In genomic region chr3:38453075-38453913, GRCh38 we compare ENCODE assay signal across 1 cellular context.
TF ChIP-seq lines count a peak whose summit lies in the region.

TSS of gene ACVR2B (plus strand) at chr3:38453890. CDS start at chr3:38454323, 433 bp downstream.

TF ChIP-seq in HEK293, 187 proteins besides CTCF, POLR2A, EP300 and RAD21 (continued from another document and continues in another):
- TF ChIP-seq ZNF292 (tag by site-specific recombination; IDR thresholded peaks at IDR 0.05; ENCODE audit: borderline replicate concordance, low read depth) (no peak), HOXD13 (CRISPR knock-in tag; IDR thresholded peaks at IDR 0.05; ENCODE audit: borderline replicate concordance) (no peak), TCF7L2 (IDR thresholded peaks at IDR 0.05; ENCODE audit: borderline replicate concordance, low read depth, low read length) (no peak), ZNF114 (tag by site-specific recombination; IDR thresholded peaks at IDR 0.05) (no peak), ZFP41 (tag by site-specific recombination; IDR thresholded peaks at IDR 0.05; ENCODE audit: borderline replicate concordance) (no peak), INSM2 (tag by site-specific recombination; IDR thresholded peaks at IDR 0.05) (no peak), ZNF623 (tag by site-specific recombination; IDR thresholded peaks at IDR 0.05) (no peak), ZNF837 (tag by site-specific recombination; IDR thresholded peaks at IDR 0.05) (no peak), ZNF248 (tag by site-specific recombination; IDR thresholded peaks at IDR 0.05) (no peak), ZNF223 (tag by site-specific recombination; IDR thresholded peaks at IDR 0.05) (no peak), ZNF2 (tag by site-specific recombination; IDR thresholded peaks at IDR 0.05) (no peak), ZNF548 (tag by site-specific recombination; IDR thresholded peaks at IDR 0.05) (no peak), ZNF426 (tag by site-specific recombination; IDR thresholded peaks at IDR 0.05) (no peak), ZNF16 (tag by site-specific recombination; IDR thresholded peaks at IDR 0.05; ENCODE audit: low read depth) (no peak), ZNF747 (tag by site-specific recombination; IDR thresholded peaks at IDR 0.05) (no peak), ZNF221 (tag by site-specific recombination; IDR thresholded peaks at IDR 0.05; ENCODE audit: borderline replicate concordance) (no peak), ZNF24 (tag by site-specific recombination; IDR thresholded peaks at IDR 0.05) (no peak), ZNF274 (IDR thresholded peaks at IDR 0.05; ENCODE audit: low read length) (no peak), ZNF274 (tag by site-specific recombination; IDR thresholded peaks at IDR 0.05; ENCODE audit: borderline replicate concordance) (no peak), KLF1 (tag by site-specific recombination; IDR thresholded peaks at IDR 0.05) (0 out of 2 replicates have a peak, but pooled peaks have one; percentile 63), ZNF677 (tag by site-specific recombination; IDR thresholded peaks at IDR 0.05) (no peak), ZNF404 (tag by site-specific recombination; IDR thresholded peaks at IDR 0.05) (no peak), KLF8 (tag by site-specific recombination; IDR thresholded peaks at IDR 0.05) (0 out of 2 replicates have a peak, but pooled peaks have one; percentile 27), PRDM4 (tag by site-specific recombination; IDR thresholded peaks at IDR 0.05) (no peak), TSHZ1 (tag by site-specific recombination; IDR thresholded peaks at IDR 0.05; ENCODE audit: borderline replicate concordance) (no peak), ZNF529 (tag by site-specific recombination; IDR thresholded peaks at IDR 0.05; ENCODE audit: insufficient replicate concordance) (no peak), ZBTB20 (tag by site-specific recombination; IDR thresholded peaks at IDR 0.05) (peak; percentile 94), ZNF792 (tag by site-specific recombination; IDR thresholded peaks at IDR 0.05) (no peak), ZNF138 (tag by site-specific recombination; IDR thresholded peaks at IDR 0.05; ENCODE audit: borderline replicate concordance) (no peak), BCL11B (tag by site-specific recombination; IDR thresholded peaks at IDR 0.05; ENCODE audit: low read depth) (no peak), ZNF521 (tag by site-specific recombination; IDR thresholded peaks at IDR 0.05) (no peak), ZBTB11 (tag by site-specific recombination; conservative IDR thresholded peaks at IDR 0.05; ENCODE audit: low read depth) (no peak), ZNF211 (tag by site-specific recombination; IDR thresholded peaks at IDR 0.05; ENCODE audit: low read depth) (no peak), ZNF585B (tag by site-specific recombination; IDR thresholded peaks at IDR 0.05) (no peak), ZNF335 (tag by site-specific recombination; conservative IDR thresholded peaks at IDR 0.05) (peak; percentile 65), PRDM2 (tag by site-specific recombination; IDR thresholded peaks at IDR 0.05; ENCODE audit: borderline replicate concordance) (no peak), ZIC2 (tag by site-specific recombination; IDR thresholded peaks at IDR 0.05) (peak; percentile 73), OSR2 (tag by site-specific recombination; IDR thresholded peaks at IDR 0.05) (no peak), ZNF175 (tag by site-specific recombination; IDR thresholded peaks at IDR 0.05) (no peak), ZNF626 (tag by site-specific recombination; IDR thresholded peaks at IDR 0.05) (no peak), ZNF501 (tag by site-specific recombination; IDR thresholded peaks at IDR 0.05) (no peak), BCL6B (tag by site-specific recombination; IDR thresholded peaks at IDR 0.05) (no peak), SP3 (tag by site-specific recombination; IDR thresholded peaks at IDR 0.05) (peak; percentile 70), ZNF555 (tag by site-specific recombination; conservative IDR thresholded peaks at IDR 0.05) (no peak), ZNF10 (tag by site-specific recombination; IDR thresholded peaks at IDR 0.05) (no peak), ZNF580 (tag by site-specific recombination; IDR thresholded peaks at IDR 0.05) (no peak), ZFHX2 (tag by site-specific recombination; conservative IDR thresholded peaks at IDR 0.05) (peak; percentile 60), ZNF112 (tag by site-specific recombination; IDR thresholded peaks at IDR 0.05) (no peak), ZNF707 (tag by site-specific recombination; IDR thresholded peaks at IDR 0.05) (no peak)
